Comparison of ENCODE assay signal across 25 cellular contexts in genomic region chr11:73531386-73531785, GRCh38.
"Had no signal": no experiment of that assay in that cellular context is flagged by ENCODE, and none has a peak within 500 bp of the region (broad histone marks: within the 10 kb centered on the region; RNA-seq: fewer than 3 reads in every experiment).

No MANE protein-coding gene starts in this region.

- H3K36me3 ChIP-seq: colonic mucosa, esophagus muscularis mucosa, neutrophil, ovary, prostate gland, thyroid gland had no signal

- H3K4me3 ChIP-seq: colonic mucosa, dorsolateral prefrontal cortex, esophagus muscularis mucosa, hepatocyte, lung, ovary, prostate gland, thyroid gland had no signal

- DNase-seq: activated CD4-positive, alpha-beta memory T cell treated with anti-CD3 and anti-CD28 coated beads for 36 hours; activated effector memory CD4-positive, alpha-beta T cell treated with anti-CD3 and anti-CD28 coated beads, Interleukin-2, amount 50 U/mL, for 16 hours; activated naive CD8-positive, alpha-beta T cell treated with anti-CD3 and anti-CD28 coated beads, Interleukin-2, amount 10 ng/mL, durations not matched to agents 7 days and 5 days; amniotic stem cell; colonic mucosa; dorsolateral prefrontal cortex; effector memory CD8-positive, alpha-beta T cell; glutamatergic neuron; immature natural killer cell; naive thymus-derived CD8-positive, alpha-beta T cell; ovary; right cardiac atrium; stimulated activated CD4-positive, alpha-beta T cell treated with anti-CD3 and anti-CD28 coated beads, Interleukin-4, amount 100 ng/mL, for 4 hours; stimulated activated naive CD8-positive, alpha-beta T cell treated with anti-CD3 and anti-CD28 coated beads, Interleukin-15, Interleukin-2, amounts not matched to agents 100 U/mL and 50 U/mL, for 24 hours; substantia nigra; T-cell; thyroid gland; WERI-Rb-1 had no signal

- H3K27ac ChIP-seq: colonic mucosa, esophagus muscularis mucosa, hepatocyte, neutrophil, ovary, prostate gland, thyroid gland, WERI-Rb-1 had no signal

- H3K9me3 ChIP-seq: colonic mucosa, esophagus muscularis mucosa, neutrophil, ovary, prostate gland, thyroid gland had no signal

- H3K4me3 Mint-ChIP-seq: activated CD4-positive, alpha-beta memory T cell treated with anti-CD3 and anti-CD28 coated beads for 36 hours; activated naive CD8-positive, alpha-beta T cell treated with anti-CD3 and anti-CD28 coated beads, Interleukin-2, amount 10 ng/mL, durations not matched to agents 7 days and 5 days; effector memory CD8-positive, alpha-beta T cell; immature natural killer cell; T-cell; T-helper 2 cell treated with Interferon-gamma antibody and Interleukin-4, amounts not matched to agents 5 μg/mL and 100 μg/mL, for 36 hours had no signal

- ATAC-seq: effector memory CD8-positive, alpha-beta T cell; left lobe of liver; right cardiac atrium; stimulated activated naive CD8-positive, alpha-beta T cell treated with anti-CD3 and anti-CD28 coated beads, Interleukin-15, Interleukin-2, amounts not matched to agents 100 U/mL and 50 U/mL, for 24 hours; T-cell had no signal

- H3K27me3 Mint-ChIP-seq: activated CD4-positive, alpha-beta memory T cell treated with anti-CD3 and anti-CD28 coated beads for 36 hours; activated naive CD8-positive, alpha-beta T cell treated with anti-CD3 and anti-CD28 coated beads, Interleukin-2, amount 10 ng/mL, durations not matched to agents 7 days and 5 days; effector memory CD8-positive, alpha-beta T cell; naive thymus-derived CD8-positive, alpha-beta T cell; T-cell had no signal

- H3K36me3 Mint-ChIP-seq: activated CD4-positive, alpha-beta memory T cell treated with anti-CD3 and anti-CD28 coated beads for 36 hours; immature natural killer cell; T-cell had no signal

- H3K9me3 Mint-ChIP-seq: activated CD4-positive, alpha-beta memory T cell treated with anti-CD3 and anti-CD28 coated beads for 36 hours; activated naive CD8-positive, alpha-beta T cell treated with anti-CD3 and anti-CD28 coated beads, Interleukin-2, amount 10 ng/mL, durations not matched to agents 7 days and 5 days; effector memory CD8-positive, alpha-beta T cell; immature natural killer cell; naive thymus-derived CD8-positive, alpha-beta T cell; T-cell; T-helper 2 cell treated with Interferon-gamma antibody and Interleukin-4, amounts not matched to agents 5 μg/mL and 100 μg/mL, for 36 hours had no signal

- H3K27ac Mint-ChIP-seq: activated CD4-positive, alpha-beta memory T cell treated with anti-CD3 and anti-CD28 coated beads for 36 hours; activated naive CD8-positive, alpha-beta T cell treated with anti-CD3 and anti-CD28 coated beads, Interleukin-2, amount 10 ng/mL, durations not matched to agents 7 days and 5 days; T-cell; T-helper 2 cell treated with Interferon-gamma antibody and Interleukin-4, amounts not matched to agents 5 μg/mL and 100 μg/mL, for 36 hours had no signal
